In genomic region chr6:44233560-44234100, GRCh38 we compare ENCODE assay signal across 13 cellular contexts. TPM values are rescaled to one million over a fixed set of nuclear protein-coding genes. Genes with fewer than 3 reads are reported as not detected.
DNase-seq lines count a peak whose midpoint lies in the region; ATAC-seq and TF ChIP-seq lines count a peak whose summit lies in the region.
"Had no signal": no experiment of that assay in that cellular context is flagged by ENCODE, and none has a peak within 500 bp of the region (broad histone marks: within the 10 kb centered on the region; RNA-seq: fewer than 3 reads in every experiment).

No MANE protein-coding gene starts in this region.

- H3K36me3 ChIP-seq in SK-N-SH (replicated peaks in 1 of 2; ENCODE audit: control insufficient read depth in 1 of 2, insufficient read depth in 2 of 2, low read length in 1 of 2) (peaks cover 0 to 6% of the 10 kb centered on the region in 2 experiments), mucosa of stomach (ENCODE audit: control insufficient read depth, insufficient read depth, low read length) (peaks cover 4% of the 10 kb centered on the region), thyroid gland (peaks cover 14 to 30% of the 10 kb centered on the region in 2 donors)

- no peaks in the 10 kb centered on the region for H3K9me2 ChIP-seq in SK-N-SH

- no peak overlapping the region for H3K4me3 ChIP-seq in SK-N-SH (ENCODE audit: low read depth in 2 of 2, low read length in 1 of 2)
- H3K4me3 ChIP-seq in mucosa of stomach (ENCODE audit: low read length) = no peak overlapping the region
- no peak overlapping the region for H3K4me3 ChIP-seq in thyroid gland (replicated peaks in 1 of 3)
- H3K4me3 ChIP-seq: HAP-1 had no signal

- no peak; the same call in 2 of the 3 replicates for ATAC-seq in SK-N-SH treated with all-trans-retinoic acid at 6 μM for 48 hours

- TF ChIP-seq EP300 in SK-N-SH (IDR thresholded peaks at IDR 0.05; ENCODE audit: borderline replicate concordance in 1 of 2, low read depth in 1 of 2, low read length in 1 of 2) = no peak; a peak in 1 of 4 replicates

- H3K27me3 ChIP-seq in SK-N-SH (ENCODE audit: insufficient read depth) (no peaks in the 10 kb centered on the region), mucosa of stomach (ENCODE audit: control insufficient read depth, insufficient read depth, low read length) (no peaks in the 10 kb centered on the region), thyroid gland (no peaks in the 10 kb centered on the region)

- CTCF ChIA-PET in SK-N-SH (lab: Yijun Ruan, JAX) = interaction anchor here (1.2 to 8.5 kb wide), 33 partner anchors 12 to 154 kb away, joined by 3 to 224 read pairs (median 10); partner anchors contain the start of genes HSP90AB1, MYMX, SLC29A1 and SLC35B2

- 79% methylated on average over 12 of the region's 14 CpGs for WGBS in SK-N-SH (ENCODE audit: low lambda C conversion rate)
- 67 to 75% methylated on average over 14 of the region's 14 CpGs for WGBS in thyroid gland, 2 donors

- H2AFZ ChIP-seq in SK-N-SH (ENCODE audit: low read depth) = no peak overlapping the region

- peak overlapping the region; percentile 78 to 91; a peak in 3 of 4 replicates for H3K27ac ChIP-seq in SK-N-SH (ENCODE audit: low read depth in 2 of 2, low read length in 1 of 2)
- peak overlapping the region; percentile 82 to 89 (median 85) for H3K27ac ChIP-seq in thyroid gland

- peak overlapping the region; percentile 68 for H3K27ac Mint-ChIP-seq in dendritic cell treated with granulocyte-macrophage colony-stimulating factor and Interleukin-4, amounts not matched to agents 40 ng/mL and 50 ng/mL, for 4 days

- intact Hi-C loops in dendritic cell treated with granulocyte-macrophage colony-stimulating factor and Interleukin-4, amounts not matched to agents 40 ng/mL and 50 ng/mL, for 4 days (cut with micrococcal nuclease) = no loop called here
- intact Hi-C loops in thyroid gland (cut with DNase I) = loop anchor here (10.0 kb wide), 1 partner anchor 139 kb away; no protein-coding TSS in a partner anchor

- H4K20me1 ChIP-seq in SK-N-SH (ENCODE audit: insufficient read depth) = no peaks in the 10 kb centered on the region

- H3K9me3 ChIP-seq in SK-N-SH = no peaks in the 10 kb centered on the region
- H3K9me3 ChIP-seq in mucosa of stomach (ENCODE audit: control insufficient read depth, low read length) = no peaks in the 10 kb centered on the region
- H3K9me3 ChIP-seq in thyroid gland = no peaks in the 10 kb centered on the region
- H3K9me3 ChIP-seq: HAP-1 had no signal

- peak overlapping the region; percentile 75; the same call in 1 of the 2 replicates for H3K4me2 ChIP-seq in SK-N-SH

- no peaks in the 10 kb centered on the region for H3K36me3 Mint-ChIP-seq in dendritic cell treated with granulocyte-macrophage colony-stimulating factor and Interleukin-4, amounts not matched to agents 40 ng/mL and 50 ng/mL, for 4 days (ENCODE audit: low read depth)

- H3F3A ChIP-seq in SK-N-SH (replicated peaks; ENCODE audit: insufficient read depth) = peaks cover 18% of the 10 kb centered on the region

- H3K4me1 Mint-ChIP-seq in dendritic cell treated with granulocyte-macrophage colony-stimulating factor and Interleukin-4, amounts not matched to agents 40 ng/mL and 50 ng/mL, for 4 days (ENCODE audit: low read depth) = peaks cover 78% of the 10 kb centered on the region

- H3K4me3 Mint-ChIP-seq in dendritic cell treated with granulocyte-macrophage colony-stimulating factor and Interleukin-4, amounts not matched to agents 40 ng/mL and 50 ng/mL, for 4 days = no peak overlapping the region

- DNase-seq in SK-N-SH = peak; percentile 62
- DNase-seq in thyroid gland = no peak
- no peak for DNase-seq in DMS53 treated with DMSO at 0.1 percent for 48 hours (lab: John Stamatoyannopoulos, UW; ENCODE audit: unreplicated experiment)
- DNase-seq in hypothalamus (lab: John Stamatoyannopoulos, UW) = no peak
- DNase-seq in NCI-H524 treated with DMSO at 0.1 percent for 48 hours (lab: John Stamatoyannopoulos, UW) = no peak
- DNase-seq: NCI-H1436 treated with DMSO at 0.1 percent for 48 hours, RPMI8226 had no signal

- H3K9me3 Mint-ChIP-seq in dendritic cell treated with granulocyte-macrophage colony-stimulating factor and Interleukin-4, amounts not matched to agents 40 ng/mL and 50 ng/mL, for 4 days = no peaks in the 10 kb centered on the region

- TF ChIP-seq RAD21 in SK-N-SH (IDR thresholded peaks at IDR 0.05; ENCODE audit: low read length) = no peak

- no peak for TF ChIP-seq CTCF in SK-N-SH (IDR thresholded peaks at IDR 0.05)
- no peak for TF ChIP-seq CTCF in thyroid gland (IDR thresholded peaks at IDR 0.05)

- no peak for TF ChIP-seq POLR2A in thyroid gland (IDR thresholded peaks at IDR 0.05)

- H3K4me1 ChIP-seq in SK-N-SH (ENCODE audit: control insufficient read depth in 1 of 2, insufficient read depth in 2 of 2, low read depth in 1 of 2, low read length in 1 of 2) (peaks cover 26 to 74% of the 10 kb centered on the region in 2 experiments), mucosa of stomach (ENCODE audit: control insufficient read depth, insufficient read depth, low read length) (peaks cover 24% of the 10 kb centered on the region), thyroid gland (peaks cover 31 to 44% of the 10 kb centered on the region in 2 donors)

- POLR2A ChIA-PET in SK-N-SH (lab: Yijun Ruan, JAX) = interaction anchor here (0.5 to 3.2 kb wide), 5 partner anchors 10 to 61 kb away, joined by 3 to 48 read pairs (median 9); partner anchors contain the start of genes HSP90AB1 and SLC29A1

- H3K9ac ChIP-seq in SK-N-SH (no peak overlapping the region), mucosa of stomach (ENCODE audit: low read length) (peak overlapping the region; percentile 3)

- H3K27me3 Mint-ChIP-seq in dendritic cell treated with granulocyte-macrophage colony-stimulating factor and Interleukin-4, amounts not matched to agents 40 ng/mL and 50 ng/mL, for 4 days = no peaks in the 10 kb centered on the region

- no peaks in the 10 kb centered on the region for H3K79me2 ChIP-seq in SK-N-SH (ENCODE audit: insufficient read depth)

TF ChIP-seq in SK-N-SH, 30 proteins besides CTCF, POLR2A, EP300 and RAD21 (continues in another document):
- TF ChIP-seq FOSL2 (IDR thresholded peaks at IDR 0.05; ENCODE audit: borderline replicate concordance, low read depth) (no peak), USF1 (IDR thresholded peaks at IDR 0.05; ENCODE audit: borderline replicate concordance, low read depth) (no peak), GATA2 (CRISPR knock-in tag; IDR thresholded peaks at IDR 0.05) (no peak)

TF ChIP-seq in SK-N-SH treated with all-trans-retinoic acid at 6 μM for 48 hours, 23 proteins besides CTCF, POLR2A, EP300 and RAD21:
- TF ChIP-seq ZFP30 (CRISPR knock-in tag; IDR thresholded peaks at IDR 0.05) (no peak), ISL1 (CRISPR knock-in tag; IDR thresholded peaks at IDR 0.05) (no peak), POU6F1 (CRISPR knock-in tag; IDR thresholded peaks at IDR 0.05; ENCODE audit: borderline replicate concordance, low read depth) (no peak), TOX (CRISPR knock-in tag; IDR thresholded peaks at IDR 0.05; ENCODE audit: borderline replicate concordance) (no peak)

RNA-seq across cellular contexts. Expression of gene SLC29A1, which starts 10.2 kb away (rescaled TPM):
- polyA plus RNA-seq in SK-N-SH (2012; rRNA removed) = 44.5 and 49.7 TPM in 2 replicates
- polyA plus RNA-seq in SK-N-SH (2012; cell fraction: cytosol; rRNA removed) = 23.7 and 34.3 TPM in 2 replicates
- 72.9 and 74.9 TPM in 2 replicates for polyA plus RNA-seq in SK-N-SH (2012; cell fraction: nucleus; rRNA removed)
- 10 to 100 TPM; 39.7 to 83.3 (median 55.8) TPM for total RNA-seq in thyroid gland

RNA-seq across cellular contexts. Expression of gene HSP90AB1, which starts 13.3 kb away (rescaled TPM):
- polyA plus RNA-seq in SK-N-SH (2012; rRNA removed) = 843 and 1,069 TPM in 2 replicates
- polyA plus RNA-seq in SK-N-SH (2012; cell fraction: cytosol; rRNA removed) = 915 and 1,057 TPM in 2 replicates
- 744 and 797 TPM in 2 replicates for polyA plus RNA-seq in SK-N-SH (2012; cell fraction: nucleus; rRNA removed)
- total RNA-seq in thyroid gland = 100 to 1,000 TPM; 556 to 669 (median 586) TPM

RNA-seq across cellular contexts. Expression of gene MYMX, which starts 16.9 kb away (rescaled TPM):
- polyA plus RNA-seq in SK-N-SH (2012; rRNA removed) = 0.13 TPM in 1 of 2 replicates, not detected in the other
- not detected in 2 replicates for polyA plus RNA-seq in SK-N-SH (2012; cell fraction: cytosol; rRNA removed)
- polyA plus RNA-seq in SK-N-SH (2012; cell fraction: nucleus; rRNA removed) = not detected in 2 replicates
- total RNA-seq in thyroid gland = not detected
- total RNA-seq: bronchial epithelial cell, Daoy had no signal

RNA-seq across cellular contexts. Expression of gene SLC35B2, which starts 23.7 kb away (rescaled TPM):
- polyA plus RNA-seq in SK-N-SH (2012; rRNA removed) = 125 and 163 TPM in 2 replicates
- 69.7 and 109 TPM in 2 replicates for polyA plus RNA-seq in SK-N-SH (2012; cell fraction: cytosol; rRNA removed)
- polyA plus RNA-seq in SK-N-SH (2012; cell fraction: nucleus; rRNA removed) = 108 and 123 TPM in 2 replicates
- 10 to 100 TPM; 28.5 to 46.5 (median 41.8) TPM for total RNA-seq in thyroid gland

RNA-seq across cellular contexts. Expression of gene NFKBIE, which starts 31.7 kb away (rescaled TPM):
- polyA plus RNA-seq in SK-N-SH (2012; rRNA removed) = 5.8 and 6.4 TPM in 2 replicates
- 4.0 and 4.4 TPM in 2 replicates for polyA plus RNA-seq in SK-N-SH (2012; cell fraction: cytosol; rRNA removed)
- 7.8 and 12.0 TPM in 2 replicates for polyA plus RNA-seq in SK-N-SH (2012; cell fraction: nucleus; rRNA removed)
- total RNA-seq in thyroid gland = 10 to 100 TPM in 2 of 4 donors, 1 to 10 TPM in 2; 5.1 to 16.9 (median 13.2) TPM
